Comparison of ENCODE assay signal across 12 cellular contexts in genomic region chr6:26441977-26442376, GRCh38. TPM values are rescaled to one million over a fixed set of nuclear protein-coding genes. Genes with fewer than 3 reads are reported as not detected.
DNase-seq lines count a peak whose midpoint lies in the region; ATAC-seq and TF ChIP-seq lines count a peak whose summit lies in the region.
"Had no signal": no experiment of that assay in that cellular context is flagged by ENCODE, and none has a peak within 500 bp of the region (broad histone marks: within the 10 kb centered on the region; RNA-seq: fewer than 3 reads in every experiment).

No MANE protein-coding gene starts in this region.

- intact Hi-C loops in PC-3 (cut with micrococcal nuclease), result loop anchor here (2.0 kb wide), 1 partner anchor 39 kb away; the partner anchor contains the start of gene BTN3A1

- DNase-seq in T-helper 1 cell, result no peak
- no peak for DNase-seq in PC-3
- no peak for DNase-seq in effector memory CD8-positive, alpha-beta T cell
- no peak for DNase-seq in type B pancreatic cell (ENCODE audit: extremely low spot score, unreplicated experiment)
- DNase-seq in SW 1271 (lab: John Stamatoyannopoulos, UW), result no peak

- H3K36me3 ChIP-seq in PC-3 (ENCODE audit: low read depth, low read length), result no peaks in the 10 kb centered on the region
- H3K36me3 ChIP-seq: neural progenitor cell, thoracic aorta had no signal

- H3K4me1 ChIP-seq in PC-3 (ENCODE audit: insufficient read depth, low read length), result peaks cover 13% of the 10 kb centered on the region

- BruUV-seq in PC-3 (replicated peaks; lab: Mats Ljungman, UMichigan), result no TSS peak

- CTCF ChIA-PET in PC-3 (lab: Charles Lee), result no interaction called here

- peaks cover 49% of the 10 kb centered on the region for H3K4me1 Mint-ChIP-seq in T-helper 1 cell treated with Interleukin-12 subunit alpha and Interleukin-12 subunit beta and Interleukin-4 antibody, amounts not matched to agents 30 μg/mL and 1 μg/mL, for 36 hours (ENCODE audit: low read depth)
- peaks cover 47 to 67% of the 10 kb centered on the region in 2 donors for H3K4me1 Mint-ChIP-seq in effector memory CD8-positive, alpha-beta T cell (ENCODE audit: low read depth in 2 of 2)
- peaks cover 8% of the 10 kb centered on the region for H3K4me1 Mint-ChIP-seq in type B pancreatic cell (ENCODE audit: unreplicated experiment)

- no peaks in the 10 kb centered on the region for H3K9me3 Mint-ChIP-seq in T-helper 1 cell treated with Interleukin-12 subunit alpha and Interleukin-12 subunit beta and Interleukin-4 antibody, amounts not matched to agents 30 μg/mL and 1 μg/mL, for 36 hours
- no peaks in the 10 kb centered on the region for H3K9me3 Mint-ChIP-seq in effector memory CD8-positive, alpha-beta T cell
- no peaks in the 10 kb centered on the region for H3K9me3 Mint-ChIP-seq in type B pancreatic cell

- H3K4me3 ChIP-seq in PC-3 (ENCODE audit: low read length), result no peak overlapping the region
- peak overlapping the region in 5 of 7 experiments; percentile 39 to 54 (median 51) for H3K4me3 ChIP-seq in skin epidermis
- H3K4me3 ChIP-seq: neural progenitor cell had no signal

- H3K27me3 Mint-ChIP-seq in T-helper 1 cell treated with Interleukin-12 subunit alpha and Interleukin-12 subunit beta and Interleukin-4 antibody, amounts not matched to agents 30 μg/mL and 1 μg/mL, for 36 hours (ENCODE audit: low read depth), result no peaks in the 10 kb centered on the region
- no peaks in the 10 kb centered on the region for H3K27me3 Mint-ChIP-seq in effector memory CD8-positive, alpha-beta T cell
- H3K27me3 Mint-ChIP-seq in type B pancreatic cell, result peaks cover 7% of the 10 kb centered on the region

- no peaks in the 10 kb centered on the region for H3K79me2 ChIP-seq in PC-3 (ENCODE audit: low read length)

- no peaks in the 10 kb centered on the region for H3K9me2 ChIP-seq in PC-3 (replicated peaks; ENCODE audit: low read length)

- peak overlapping the region; percentile 92; the same call in 1 of the 2 replicates for H3K4me2 ChIP-seq in PC-3 (ENCODE audit: low read length)
- H3K4me2 ChIP-seq: neural progenitor cell had no signal

- POLR2A ChIA-PET in PC-3 (lab: Charles Lee; ENCODE audit: unreplicated experiment), result interaction anchor here (0.6 kb wide), 1 partner anchor 1280 kb away, joined by 4 read pairs; no protein-coding TSS in a partner anchor

- H3K27ac Mint-ChIP-seq in T-helper 1 cell treated with Interleukin-12 subunit alpha and Interleukin-12 subunit beta and Interleukin-4 antibody, amounts not matched to agents 30 μg/mL and 1 μg/mL, for 36 hours, result peak overlapping the region; percentile 24
- H3K27ac Mint-ChIP-seq in effector memory CD8-positive, alpha-beta T cell, result peak overlapping the region; percentile 99 to 100
- H3K27ac Mint-ChIP-seq in type B pancreatic cell, result no peak overlapping the region
- H3K27ac Mint-ChIP-seq: neural progenitor cell had no signal

- H3K27ac ChIP-seq in PC-3 (ENCODE audit: low read length) (no peak overlapping the region), skin epidermis (peak overlapping the region in 5 of 21 experiments; percentile 84 to 98 (median 96))
- H3K27ac ChIP-seq: neural progenitor cell, thoracic aorta had no signal

- H3F3A ChIP-seq in PC-3 (ENCODE audit: low read length, unreplicated experiment), result no peaks in the 10 kb centered on the region

- no peak for TF ChIP-seq CTCF in PC-3 (conservative IDR thresholded peaks at IDR 0.05; ENCODE audit: low read depth, low read length)
- no peak for TF ChIP-seq CTCF in type B pancreatic cell (conservative IDR thresholded peaks at IDR 0.05)

- H3K9ac ChIP-seq in PC-3 (ENCODE audit: low read length), result no peak overlapping the region
- H3K9ac ChIP-seq: neural progenitor cell had no signal

- no peak overlapping the region for H2AFZ ChIP-seq in PC-3 (ENCODE audit: low read length)
- H2AFZ ChIP-seq: neural progenitor cell had no signal

- no peaks in the 10 kb centered on the region for H3K9me3 ChIP-seq in PC-3 (ENCODE audit: low read length)
- H3K9me3 ChIP-seq: thoracic aorta had no signal

- ATAC-seq in PC-3 (no peak), HG03342 (IDR thresholded peaks at IDR 0.05; ENCODE audit: unreplicated experiment) (no peak)
- no peak for ATAC-seq in effector memory CD8-positive, alpha-beta T cell (replicated peaks)

- H3K4me3 Mint-ChIP-seq in T-helper 1 cell treated with Interleukin-12 subunit alpha and Interleukin-12 subunit beta and Interleukin-4 antibody, amounts not matched to agents 30 μg/mL and 1 μg/mL, for 36 hours, result peak overlapping the region; percentile 76
- peak overlapping the region; percentile 87 to 100 for H3K4me3 Mint-ChIP-seq in effector memory CD8-positive, alpha-beta T cell
- no peak overlapping the region for H3K4me3 Mint-ChIP-seq in type B pancreatic cell
- H3K4me3 Mint-ChIP-seq: neural progenitor cell had no signal

- H4K20me1 ChIP-seq in PC-3 (ENCODE audit: low read length), result no peaks in the 10 kb centered on the region

- H3K27me3 ChIP-seq in PC-3 (ENCODE audit: low read length), result no peaks in the 10 kb centered on the region
- H3K27me3 ChIP-seq: neural progenitor cell had no signal

- H3K36me3 Mint-ChIP-seq in T-helper 1 cell treated with Interleukin-12 subunit alpha and Interleukin-12 subunit beta and Interleukin-4 antibody, amounts not matched to agents 30 μg/mL and 1 μg/mL, for 36 hours (ENCODE audit: low read depth), result peaks cover 34% of the 10 kb centered on the region
- peaks cover 43% of the 10 kb centered on the region for H3K36me3 Mint-ChIP-seq in effector memory CD8-positive, alpha-beta T cell (ENCODE audit: insufficient read depth)
- no peaks in the 10 kb centered on the region for H3K36me3 Mint-ChIP-seq in type B pancreatic cell
- H3K36me3 Mint-ChIP-seq: neural progenitor cell had no signal

RNA-seq across cellular contexts. Expression of gene BTN3A3, which starts 1.7 kb away (rescaled TPM):
- total RNA-seq in PC-3 (2014; rRNA removed) (5.0 and 10.1 TPM in 2 replicates), type B pancreatic cell (ENCODE audit: low replicate concordance) (3.8 and 8.7 TPM in 2 replicates)

RNA-seq across cellular contexts. Expression of gene BTN2A1, which starts 15.8 kb away (rescaled TPM):
- total RNA-seq in PC-3 (2014; rRNA removed), result 13.1 and 14.6 TPM in 2 replicates
- total RNA-seq in type B pancreatic cell (ENCODE audit: low replicate concordance), result 18.6 and 23.8 TPM in 2 replicates

RNA-seq across cellular contexts. Expression of gene BTN3A1, which starts 39.9 kb away (rescaled TPM):
- total RNA-seq in PC-3 (2014; rRNA removed) (4.5 and 5.4 TPM in 2 replicates), type B pancreatic cell (ENCODE audit: low replicate concordance) (19.6 and 19.9 TPM in 2 replicates)

RNA-seq across cellular contexts. Expression of gene BTN1A1, which starts 58.1 kb away (rescaled TPM):
- total RNA-seq in PC-3 (2014; rRNA removed), result not detected in 2 replicates
- total RNA-seq in type B pancreatic cell (ENCODE audit: low replicate concordance), result 0.36 and 1.3 TPM in 2 replicates
- total RNA-seq: A172, Daoy, thoracic aorta had no signal

RNA-seq across cellular contexts. Expression of gene BTN2A2, which starts 59.1 kb away (rescaled TPM):
- 9.1 and 11.4 TPM in 2 replicates for total RNA-seq in PC-3 (2014; rRNA removed)
- 8.7 and 21.6 TPM in 2 replicates for total RNA-seq in type B pancreatic cell (ENCODE audit: low replicate concordance)
